8 cellular contexts compared by ENCODE assay signal in the genomic region with DNA sequence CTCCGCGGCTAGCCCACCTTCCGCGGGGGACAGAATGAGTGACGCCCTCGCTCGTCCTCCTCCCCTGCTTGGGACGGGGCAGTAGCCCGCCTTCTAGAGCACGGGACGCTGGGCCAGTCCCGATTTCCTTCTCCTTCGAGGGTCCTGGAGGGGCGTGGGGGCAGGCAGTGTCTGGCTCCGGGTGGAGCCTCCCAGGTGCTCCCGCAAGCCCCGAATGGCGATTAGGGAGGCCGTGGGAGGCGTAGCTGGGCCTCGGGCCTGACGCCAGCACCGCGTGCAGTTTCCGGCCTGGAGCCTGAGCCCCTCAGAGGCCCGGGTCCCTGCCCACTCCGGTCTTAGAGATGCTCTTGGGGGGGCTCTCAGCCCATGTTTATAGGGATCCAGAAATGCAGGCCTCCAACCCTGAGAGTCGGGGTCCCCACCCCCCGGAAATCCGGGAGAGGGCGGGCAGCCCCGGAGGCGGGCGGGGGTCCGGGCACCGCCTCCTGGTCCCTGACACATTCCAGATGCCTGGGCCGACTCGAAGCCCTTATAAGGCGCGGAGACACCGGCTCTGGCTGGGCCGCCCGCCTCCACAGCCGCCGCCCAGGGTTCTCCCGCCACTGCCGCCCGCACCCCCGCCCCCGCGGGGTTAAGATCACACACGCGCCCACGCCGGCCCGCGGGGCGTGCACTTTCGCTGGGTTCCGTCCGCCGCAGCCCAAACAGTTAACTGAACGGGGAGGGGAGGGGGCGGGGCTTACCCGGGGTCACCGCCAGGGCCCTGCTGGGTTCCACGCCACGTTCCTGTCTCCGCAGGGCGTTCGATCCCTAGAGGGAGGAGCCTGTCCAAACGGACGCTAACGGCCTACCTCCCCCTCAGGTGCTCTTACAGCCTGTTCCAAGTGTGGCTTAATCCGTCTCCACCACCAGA. TPM values are rescaled to one million over a fixed set of nuclear protein-coding genes. Genes with fewer than 3 reads are reported as not detected.
DNase-seq lines count a peak whose midpoint lies in the region; ATAC-seq, FAIRE-seq and TF ChIP-seq lines count a peak whose summit lies in the region.

No MANE protein-coding gene starts in this region.

- 0% methylated on average over 3 to 8 of the region's 75 CpGs for WGBS in esophagus squamous epithelium, 2 donors

- peaks cover 12 to 24% of the 10 kb centered on the region in 2 donors for H3K36me3 Mint-ChIP-seq in naive B cell

- peaks cover 0 to 1% (median 0%) of the 10 kb centered on the region in 7 donors for H3K9me3 Mint-ChIP-seq in naive B cell

- ATAC-seq in HG03060 (IDR thresholded peaks at IDR 0.05; ENCODE audit: low read depth, unreplicated experiment): peak; percentile 33
- peak; percentile 40 to 45 for ATAC-seq in naive B cell (ENCODE audit: low read depth in 2 of 2)

- peaks cover 6 to 20% (median 8%) of the 10 kb centered on the region in 3 donors for H3K36me3 ChIP-seq in esophagus squamous epithelium

- no peak for DNase-seq in GM12864 (ENCODE audit: low read depth)
- DNase-seq in RCC 7860 (ENCODE audit: low spot score): peak; percentile 81
- DNase-seq in activated T-helper 1 cell treated with Interleukin-2 at 50 U/mL for 16 hours (ENCODE audit: low read depth): peak; percentile 77
- no peak for DNase-seq in esophagus squamous epithelium (lab: John Stamatoyannopoulos, UW)
- peak; percentile 90 for DNase-seq in naive B cell
- DNase-seq in stimulated activated CD8-positive, alpha-beta memory T cell treated with anti-CD3 and anti-CD28 coated beads, Interleukin-7, amount 100 ng/mL, for 48 hours (ENCODE audit: extremely low read depth in 1 of 2, low read depth in 1 of 2): peak; percentile 78
- no peak for DNase-seq in NCI-H2171 treated with DMSO at 0.1 percent for 48 hours (lab: John Stamatoyannopoulos, UW)

- peak overlapping the region; percentile 84 to 96 (median 93) for H3K27ac ChIP-seq in esophagus squamous epithelium

- peak in 2 of 4 donors; percentile 45 to 82 for TF ChIP-seq POLR2A in esophagus squamous epithelium (IDR thresholded peaks at IDR 0.05)

- H3K27me3 Mint-ChIP-seq in naive B cell: peaks cover 0 to 8% (median 0%) of the 10 kb centered on the region in 3 donors

- intact Hi-C loops in esophagus squamous epithelium (cut with DNase I): no loop called here

- H3K4me3 ChIP-seq in GM12864 (ENCODE audit: low read depth, low read length) (peak overlapping the region; percentile 69), esophagus squamous epithelium (peak overlapping the region; percentile 56 to 84 (median 77))

- TF ChIP-seq CTCF in GM12864 (IDR thresholded peaks at IDR 0.05; ENCODE audit: low read depth, low read length, missing control alignments) (no peak), esophagus squamous epithelium (IDR thresholded peaks at IDR 0.05) (peak in 5 of 6 experiments; percentile 26 to 52 (median 44))

- H3K9me3 ChIP-seq in esophagus squamous epithelium: no peaks in the 10 kb centered on the region

- H3K27ac Mint-ChIP-seq in naive B cell: peak overlapping the region; percentile 87 to 100 (median 98)

- peaks cover 0 to 4% (median 0%) of the 10 kb centered on the region in 4 donors for H3K27me3 ChIP-seq in esophagus squamous epithelium

- peaks cover 46 to 78% (median 70%) of the 10 kb centered on the region in 3 donors for H3K4me1 Mint-ChIP-seq in naive B cell

- FAIRE-seq in RCC 7860 (lab: Jason Lieb, UNC): no peak

- H3K4me3 Mint-ChIP-seq in naive B cell: peak overlapping the region; percentile 88 to 99 (median 96)

- H3K4me1 ChIP-seq in esophagus squamous epithelium: peaks cover 33 to 91% (median 36%) of the 10 kb centered on the region in 3 donors

RNA-seq across cellular contexts. Expression of a gene that starts 1.5 kb away (rescaled TPM):
- total RNA-seq in esophagus squamous epithelium: 10 to 100 TPM in 1 of 4 donors, 1 to 10 TPM in 3; 4.1 to 30.7 (median 7.8) TPM
- polyA plus RNA-seq in naive B cell (ENCODE audit: low read depth in 6 of 6): 10 to 100 TPM; 13.8 to 56.4 (median 34.9) TPM

RNA-seq across cellular contexts. Expression of a gene that starts 12.8 kb away (rescaled TPM):
- not detected for total RNA-seq in esophagus squamous epithelium
- under 1 TPM in 2 of 6 donors, not detected in 4; 0.31 to 0.35 TPM for polyA plus RNA-seq in naive B cell (ENCODE audit: low read depth in 6 of 6)

RNA-seq across cellular contexts. Expression of a gene that starts 39.9 kb away (rescaled TPM):
- total RNA-seq in esophagus squamous epithelium: not detected
- not detected for polyA plus RNA-seq in naive B cell (ENCODE audit: low read depth in 6 of 6)

RNA-seq across cellular contexts. Expression of a gene that starts 45.0 kb away (rescaled TPM):
- under 1 TPM in 2 of 4 donors, not detected in 2; 0.19 to 0.59 TPM for total RNA-seq in esophagus squamous epithelium
- under 1 TPM in 5 of 6 donors, not detected in 1; 0.06 to 0.13 (median 0.11) TPM for polyA plus RNA-seq in naive B cell (ENCODE audit: low read depth in 6 of 6)

Comparison
In these comparisons a context has a peak if more than half of its experiments do, and no peak if none do; other contexts are left out.
1. DNase-seq: peak in RCC 7860 (single experiment), activated T-helper 1 cell treated with Interleukin-2 at 50 U/mL for 16 hours (single experiment), naive B cell (single experiment) and stimulated activated CD8-positive, alpha-beta memory T cell treated with anti-CD3 and anti-CD28 coated beads, Interleukin-7, amount 100 ng/mL, for 48 hours (2 of 2); none in GM12864 (single experiment), esophagus squamous epithelium (single experiment) and NCI-H2171 treated with DMSO at 0.1 percent for 48 hours (single experiment).